7 cellular contexts compared by ENCODE assay signal in genomic region chr1:189274267-189274666, GRCh38.
"Had no signal": no experiment of that assay in that cellular context is flagged by ENCODE, and none has a peak within 500 bp of the region (broad histone marks: within the 10 kb centered on the region; RNA-seq: fewer than 3 reads in every experiment).

No MANE protein-coding gene starts in this region.

- DNase-seq: H9, HCEC 1CT, KG1 had no signal

- FAIRE-seq: H1, H54, HTR-8/SVneo had no signal

- H3K4me2 ChIP-seq: GM23338 had no signal

- H3K4me3 ChIP-seq: GM23338 had no signal

- H2AFZ ChIP-seq: GM23338 had no signal

- ATAC-seq: GM23338 had no signal
